8 cellular contexts compared by ENCODE assay signal in genomic region chr22:37745548-37746365, GRCh38. TPM values are rescaled to one million over a fixed set of nuclear protein-coding genes. Genes with fewer than 3 reads are reported as not detected.
DNase-seq lines count a peak whose midpoint lies in the region; ATAC-seq and TF ChIP-seq lines count a peak whose summit lies in the region.

No MANE protein-coding gene starts in this region.

- H3K4me3 ChIP-seq in HEK293 (ENCODE audit: low read depth, low read length): peak overlapping the region; percentile 85
- H3K4me3 ChIP-seq in right cardiac atrium (ENCODE audit: low read length): peak overlapping the region; percentile 64

- CTCF ChIA-PET in HEK293 (lab: Yijun Ruan, JAX): no interaction called here

- WGBS in right cardiac atrium: under 1% methylated on average over 94 of the region's 94 CpGs

- H3K9me3 ChIP-seq in HEK293 (ENCODE audit: control insufficient read depth, insufficient read depth, low read depth, low read length): no peaks in the 10 kb centered on the region
- no peaks in the 10 kb centered on the region for H3K9me3 ChIP-seq in right cardiac atrium (ENCODE audit: control insufficient read depth, low read length)

- peaks cover 9% of the 10 kb centered on the region; the same call in 1 of the 2 replicates for H3K4me1 ChIP-seq in HEK293 (ENCODE audit: control insufficient read depth, insufficient read depth, low read length)
- H3K4me1 ChIP-seq in right cardiac atrium (ENCODE audit: control insufficient read depth, insufficient read depth, low read length): peaks cover 28% of the 10 kb centered on the region

- intact Hi-C loops in right cardiac atrium (cut with DNase I): no loop called here

- peak; percentile 94 for DNase-seq in ELR (ENCODE audit: low read depth)
- peak; percentile 56 for DNase-seq in NCI-H1092 treated with DMSO at 0.1 percent for 48 hours (lab: John Stamatoyannopoulos, UW)
- peak; percentile 81 for DNase-seq in T-helper 22 cell (ENCODE audit: low read depth)
- peak in 55 of 58 donors; percentile 16 to 91 (median 75) for DNase-seq in anterior cingulate cortex (lab: John Stamatoyannopoulos, UW)
- DNase-seq in right cardiac atrium: peak; percentile 93 to 98 (median 97)
- peak; percentile 56 for DNase-seq in pulmonary artery endothelial cell (ENCODE audit: low read depth, low spot score)
- peak; percentile 91 for DNase-seq in ureter (ENCODE audit: low spot score)

- no peak for TF ChIP-seq CTCF in HEK293 (tag by site-specific recombination; IDR thresholded peaks at IDR 0.05)

- H3K36me3 ChIP-seq in HEK293 (ENCODE audit: control insufficient read depth in 2 of 2, insufficient read depth in 1 of 2, low read length in 2 of 2): peaks cover 0 to 4% of the 10 kb centered on the region in 2 experiments; a peak in 2 of 3 replicates

- peak; percentile 69 to 82 for ATAC-seq in right cardiac atrium

- H3K27ac ChIP-seq in HEK293 (ENCODE audit: extremely low read depth, low read depth, low read length) (peak overlapping the region; percentile 97), right cardiac atrium (ENCODE audit: low read length) (peak overlapping the region; percentile 87)

- POLR2A ChIA-PET in HEK293 (lab: Yijun Ruan, JAX): no interaction called here

- H3K27me3 ChIP-seq in right cardiac atrium (ENCODE audit: control insufficient read depth, insufficient read depth): no peaks in the 10 kb centered on the region

TF ChIP-seq in HEK293, 187 proteins besides CTCF, POLR2A, EP300 and RAD21 (continues in another document):
- TF ChIP-seq ZNF76 (tag by site-specific recombination; IDR thresholded peaks at IDR 0.05; ENCODE audit: borderline replicate concordance, low read depth) (peak; percentile 76; the same call in 1 of the 2 replicates), OVOL3 (tag by site-specific recombination; IDR thresholded peaks at IDR 0.05) (no peak), HIC1 (tag by site-specific recombination; IDR thresholded peaks at IDR 0.05) (no peak), ZNF423 (tag by site-specific recombination; IDR thresholded peaks at IDR 0.05) (no peak), ZNF692 (tag by site-specific recombination; IDR thresholded peaks at IDR 0.05) (peak; percentile 85), ZBTB49 (tag by site-specific recombination; IDR thresholded peaks at IDR 0.05; ENCODE audit: low read depth) (no peak), ZNF23 (tag by site-specific recombination; IDR thresholded peaks at IDR 0.05; ENCODE audit: borderline replicate concordance) (no peak), ATF2 (tag by site-specific recombination; IDR thresholded peaks at IDR 0.05; ENCODE audit: low read depth) (no peak), REST (tag by site-specific recombination; IDR thresholded peaks at IDR 0.05) (no peak), YY2 (tag by site-specific recombination; IDR thresholded peaks at IDR 0.05) (no peak), ZNF211 (tag by site-specific recombination; IDR thresholded peaks at IDR 0.05; ENCODE audit: low read depth) (no peak)

RNA-seq across cellular contexts. Expression of gene TRIOBP, which starts 48.9 kb away (rescaled TPM):
- total RNA-seq in right cardiac atrium (100 to 1,000 TPM in 1 of 4 donors, 10 to 100 TPM in 3; 84.8 to 105 (median 92.5) TPM), pulmonary artery endothelial cell (105 and 115 TPM in 2 replicates), ureter (108 TPM)
- polyA plus RNA-seq in right cardiac atrium: 82.1 TPM

RNA-seq across cellular contexts. Expression of gene NOL12, which starts 59.6 kb away (rescaled TPM):
- total RNA-seq in right cardiac atrium (10 to 100 TPM; 13.5 to 16.4 (median 14.4) TPM), pulmonary artery endothelial cell (26.8 and 36.5 TPM in 2 replicates), ureter (36.8 TPM)
- polyA plus RNA-seq in right cardiac atrium: 16.3 TPM

Comparison
In these comparisons a context has a peak if more than half of its experiments do, and no peak if none do; other contexts are left out.
1. Peak in every context shown above with its lines: DNase-seq, ATAC-seq, H3K4me3 ChIP-seq and H3K27ac ChIP-seq.